ENCODE assay signal across 35 cellular contexts in genomic region chr1:40822890-40823289, GRCh38. TPM values are rescaled to one million over a fixed set of nuclear protein-coding genes. Genes with fewer than 3 reads are reported as not detected.
"Had no signal": no experiment of that assay in that cellular context is flagged by ENCODE, and none has a peak within 500 bp of the region (broad histone marks: within the 10 kb centered on the region; RNA-seq: fewer than 3 reads in every experiment).

No MANE protein-coding gene starts in this region.

- H3K36me3 ChIP-seq: brain microvascular endothelial cell had no signal

- H3K9me3 Mint-ChIP-seq: activated B cell treated with CpG ODN at 0.5 μM for 24 hours; activated CD4-positive, alpha-beta memory T cell treated with anti-CD3 and anti-CD28 coated beads for 36 hours; activated naive CD4-positive, alpha-beta T cell treated with anti-CD3 and anti-CD28 coated beads, Interleukin-2, amount 10 ng/mL, durations not matched to agents 7 days and 5 days; activated naive CD8-positive, alpha-beta T cell treated with anti-CD3 and anti-CD28 coated beads, Interleukin-2, amount 50 U/mL, for 24 hours; central memory CD8-positive, alpha-beta T cell; T-cell had no signal

- H3K4me3 Mint-ChIP-seq: activated B cell treated with CpG ODN at 0.5 μM for 24 hours; activated CD4-positive, alpha-beta memory T cell treated with anti-CD3 and anti-CD28 coated beads for 36 hours; activated naive CD4-positive, alpha-beta T cell treated with anti-CD3 and anti-CD28 coated beads, Interleukin-2, amount 10 ng/mL, durations not matched to agents 7 days and 5 days; activated naive CD8-positive, alpha-beta T cell; activated naive CD8-positive, alpha-beta T cell treated with anti-CD3 and anti-CD28 coated beads, Interleukin-2, amount 50 U/mL, for 24 hours; central memory CD8-positive, alpha-beta T cell; T-cell had no signal

- ATAC-seq: activated naive CD8-positive, alpha-beta T cell treated with anti-CD3 and anti-CD28 coated beads, Interleukin-2, amount 50 U/mL, for 24 hours; Panc1; SK-N-SH treated with all-trans-retinoic acid at 6 μM for 48 hours; T-cell; T-helper 17 cell had no signal

- H3K27ac Mint-ChIP-seq: activated B cell treated with CpG ODN at 0.5 μM for 24 hours; activated CD4-positive, alpha-beta memory T cell treated with anti-CD3 and anti-CD28 coated beads for 36 hours; activated naive CD4-positive, alpha-beta T cell treated with anti-CD3 and anti-CD28 coated beads, Interleukin-2, amount 10 ng/mL, durations not matched to agents 7 days and 5 days; activated naive CD8-positive, alpha-beta T cell; activated naive CD8-positive, alpha-beta T cell treated with anti-CD3 and anti-CD28 coated beads, Interleukin-2, amount 50 U/mL, for 24 hours; T-cell; T-helper 17 cell had no signal

- H3K27me3 Mint-ChIP-seq: activated B cell treated with CpG ODN at 0.5 μM for 24 hours; activated CD4-positive, alpha-beta memory T cell treated with anti-CD3 and anti-CD28 coated beads for 36 hours; activated naive CD8-positive, alpha-beta T cell; activated naive CD8-positive, alpha-beta T cell treated with anti-CD3 and anti-CD28 coated beads, Interleukin-2, amount 50 U/mL, for 24 hours; central memory CD8-positive, alpha-beta T cell; T-cell; T-helper 17 cell had no signal

- DNase-seq: activated B cell treated with CpG ODN at 0.5 μM for 24 hours; activated CD4-positive, alpha-beta memory T cell treated with anti-CD3 and anti-CD28 coated beads for 36 hours; activated CD4-positive, alpha-beta T cell treated with anti-CD3 and anti-CD28 coated beads for 4 hours; activated CD4-positive, alpha-beta T cell treated with anti-CD3 and anti-CD28 coated beads, Interleukin-2, amount 50 U/mL, for 1 hour; activated CD4-positive, CD25-positive, alpha-beta regulatory T cell treated with anti-CD3 and anti-CD28 coated beads, Interleukin-2, amount 50 U/mL, for 72 hours; activated CD8-positive, alpha-beta memory T cell treated with anti-CD3 and anti-CD28 coated beads, Interleukin-2, amount 50 U/mL, for 4 hours; activated effector memory CD4-positive, alpha-beta T cell treated with Interleukin-2 at 50 U/mL for 16 hours; activated naive CD4-positive, alpha-beta T cell treated with anti-CD3 and anti-CD28 coated beads, Interleukin-2, amount 10 ng/mL, durations not matched to agents 7 days and 5 days; activated naive CD8-positive, alpha-beta T cell treated with anti-CD3 and anti-CD28 coated beads, Interleukin-2, amount 50 U/mL, for 24 hours; activated T-cell treated with anti-CD3 and anti-CD28 coated beads, Interleukin-2, amount 50 U/mL, for 48 hours; anterior cingulate cortex; brain microvascular endothelial cell; Kasumi-1; KG1; MM.1S; MV-4-11; NCI-H1092; NCI-H1436 treated with DMSO at 0.1 percent for 48 hours; NCI-H1694 treated with DMSO at 0.1 percent for 48 hours; NCI-H2029 treated with DMSO at 0.1 percent for 48 hours; NCI-H2107; NCI-H2171; NCI-H510A; NCI-H526; NCI-H748 treated with DMSO at 0.1 percent for 48 hours; OCI-M1; SIG-M5; T-cell; T-helper 17 cell had no signal

- H3K27ac ChIP-seq: brain microvascular endothelial cell, VCaP had no signal

- H3K36me3 Mint-ChIP-seq: activated CD4-positive, alpha-beta memory T cell treated with anti-CD3 and anti-CD28 coated beads for 36 hours; activated naive CD4-positive, alpha-beta T cell treated with anti-CD3 and anti-CD28 coated beads, Interleukin-2, amount 10 ng/mL, durations not matched to agents 7 days and 5 days; activated naive CD8-positive, alpha-beta T cell; T-cell had no signal

RNA-seq across cellular contexts. Expression of gene KCNQ4, which starts 39.3 kb away (rescaled TPM):
- total RNA-seq: RPMI7951 had no signal
